8 cellular contexts compared by ENCODE assay signal in genomic region chr6:43575772-43576551, GRCh38. TPM values are rescaled to one million over a fixed set of nuclear protein-coding genes. Genes with fewer than 3 reads are reported as not detected.
DNase-seq lines count a peak whose midpoint lies in the region; ATAC-seq and TF ChIP-seq lines count a peak whose summit lies in the region.

TSS of gene POLH (plus strand) at chr6:43576185. CDS start at chr6:43582320, 6,135 bp downstream.
TSS of gene XPO5 (minus strand) at chr6:43576038. CDS start at chr6:43575864, 174 bp downstream.

- H3K27ac ChIP-seq in spleen, result peak within 1 kb of the TSS; percentile 43 to 90 (median 80)

- no peaks in the 10 kb centered on the region for H3K27me3 ChIP-seq in spleen (replicated peaks in 1 of 7)

- TF ChIP-seq CTCF in AG09309 (IDR thresholded peaks at IDR 0.05; ENCODE audit: control insufficient read depth, insufficient read depth, low read depth, low read length, missing control alignments) (peak; percentile 19), spleen (IDR thresholded peaks at IDR 0.05 in 8 of 11, conservative IDR thresholded peaks at IDR 0.05 in 3 of 11) (peak in 4 of 11 experiments; percentile 4 to 47 (median 29))

- TF ChIP-seq POLR2A in spleen (IDR thresholded peaks at IDR 0.05), result peak; percentile 75 to 89 (median 82)

- peak; percentile 89 for ATAC-seq in GM19025 (IDR thresholded peaks at IDR 0.05; ENCODE audit: low read depth, unreplicated experiment)
- ATAC-seq in HG03280 (IDR thresholded peaks at IDR 0.05; ENCODE audit: unreplicated experiment), result peak; percentile 89

- WGBS in spleen, 5 donors, result 1 to 2% (median 1%) methylated on average over 35 to 76 of the region's 76 CpGs

- peak within 1 kb of the TSS; percentile 100 for H3K4me3 ChIP-seq in AG09309 (ENCODE audit: control insufficient read depth, low read depth, low read length)
- peak within 1 kb of the TSS; percentile 88 to 100 (median 98) for H3K4me3 ChIP-seq in spleen

- H3K9me3 ChIP-seq in spleen, result no peaks in the 10 kb centered on the region

- DNase-seq in AG09309 (ENCODE audit: low read depth), result peak; percentile 56
- DNase-seq in NCI-H345 treated with DMSO at 0.1 percent for 48 hours (lab: John Stamatoyannopoulos, UW; ENCODE audit: unreplicated experiment), result peak; percentile 80
- DNase-seq in activated CD4-positive, CD25-positive, alpha-beta regulatory T cell (lab: John Stamatoyannopoulos, UW), result peak; percentile 75 to 88 (median 83)
- peak; percentile 89 for DNase-seq in central memory CD4-positive, alpha-beta T cell
- DNase-seq in inferior parietal cortex (ENCODE audit: extremely low spot score), result peak; percentile 91
- DNase-seq in spleen, result peak; percentile 98

- intact Hi-C loops in spleen (cut with DNase I; ENCODE audit: low total_unique reads), result no loop called here

- H3K4me1 ChIP-seq in spleen, result peaks cover 26 to 56% (median 46%) of the 10 kb centered on the region in 6 donors

- peaks cover 0 to 27% (median 16%) of the 10 kb centered on the region in 6 donors for H3K36me3 ChIP-seq in spleen

RNA-seq across cellular contexts. Expression of gene POLH, which starts in this region (rescaled TPM):
- total RNA-seq in spleen, result 10 to 100 TPM; 10.5 to 23.0 (median 12.9) TPM
- 1 to 10 TPM; 4.1 to 5.2 (median 4.4) TPM for polyA plus RNA-seq in spleen

RNA-seq across cellular contexts. Expression of gene XPO5, which starts in this region (rescaled TPM):
- 10 to 100 TPM; 20.4 to 33.1 (median 24.8) TPM for total RNA-seq in spleen
- 1 to 10 TPM; 7.1 to 9.4 (median 8.2) TPM for polyA plus RNA-seq in spleen

Comparison
In these comparisons a context has a peak if more than half of its experiments do, and no peak if none do; other contexts are left out.
1. Peak in every context shown above with its lines: DNase-seq, ATAC-seq, H3K4me3 ChIP-seq and H3K27ac ChIP-seq.